8 cellular contexts compared by ENCODE assay signal in the genomic region with DNA sequence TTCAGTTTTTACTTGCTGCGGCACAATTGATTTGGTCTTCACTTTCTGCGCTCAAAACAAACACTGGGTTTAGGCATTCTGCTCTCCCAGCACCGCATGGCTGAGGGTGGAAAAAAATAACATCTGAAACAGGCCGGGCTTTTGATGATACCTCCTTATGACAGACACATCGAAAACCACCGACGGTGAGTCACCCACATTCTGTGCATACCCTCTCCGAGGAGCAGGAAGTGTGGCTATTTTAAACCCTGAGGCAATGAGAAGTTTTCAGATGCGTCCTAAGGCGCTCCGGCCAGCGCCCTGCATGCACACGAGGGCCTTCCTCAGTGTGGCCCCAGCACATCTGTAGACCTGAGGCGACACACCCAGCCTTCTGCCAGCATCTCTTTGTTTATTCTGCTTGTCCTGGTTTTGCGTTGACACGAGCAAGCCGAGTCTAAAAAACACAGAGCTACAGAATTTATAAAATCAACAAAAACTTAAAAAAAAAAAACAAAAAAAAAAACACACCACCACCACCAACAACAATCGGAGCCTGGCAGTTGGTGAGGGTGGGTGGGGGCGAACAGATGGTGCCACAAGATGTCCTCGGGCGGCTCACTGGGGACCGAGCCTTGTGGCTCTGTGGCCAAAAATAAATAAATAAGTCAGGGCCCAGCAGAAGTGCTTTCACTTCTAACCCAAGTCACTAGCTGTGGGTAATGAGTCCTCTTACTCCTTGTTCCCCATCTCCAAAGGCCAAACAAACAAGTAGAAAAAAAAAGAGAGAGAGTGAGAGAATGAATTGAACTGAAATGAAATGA.
A peak's percentile ranks its signal among the peaks of the same experiment; 100 is the strongest.
DNase-seq lines count a peak whose midpoint lies in the region; ATAC-seq and TF ChIP-seq lines count a peak whose summit lies in the region.

No MANE protein-coding gene starts in this region.

- H3K9me3 Mint-ChIP-seq in CD8-positive, alpha-beta memory T cell, result peaks cover 0 to 2% (median 0%) of the 10 kb centered on the region in 5 donors

- H3K4me2 ChIP-seq in skeletal muscle satellite cell (ENCODE audit: low read length), result peak overlapping the region; percentile 55

- peaks cover 51 to 62% (median 56%) of the 10 kb centered on the region in 3 donors for H3K4me1 Mint-ChIP-seq in CD8-positive, alpha-beta memory T cell

- intact Hi-C loops in heart right ventricle (cut with DNase I), result loop anchor here in 2 of 10 donors (5.0 kb wide), 2 partner anchors 35 to 45 kb away; no protein-coding TSS in a partner anchor

- peaks cover 53% of the 10 kb centered on the region for H3K4me1 ChIP-seq in CD8-positive, alpha-beta memory T cell (ENCODE audit: insufficient read depth, low read length)
- H3K4me1 ChIP-seq in heart right ventricle (peaks cover 2 to 63% (median 14%) of the 10 kb centered on the region in 9 donors), skeletal muscle satellite cell (ENCODE audit: control insufficient read depth, insufficient read depth, low read length) (peaks cover 16% of the 10 kb centered on the region)

- TF ChIP-seq CTCF in heart right ventricle (IDR thresholded peaks at IDR 0.05), result no peak

- CTCF ChIA-PET in CD8-positive, alpha-beta memory T cell (lab: Charles Lee), result interaction anchor here (1.0 to 1.3 kb wide), 4 partner anchors 17 to 311 kb away, joined by 3 to 4 read pairs (median 3); no protein-coding TSS in a partner anchor

- no peaks in the 10 kb centered on the region for H3K9me3 ChIP-seq in CD8-positive, alpha-beta memory T cell (ENCODE audit: low read length)
- H3K9me3 ChIP-seq in heart right ventricle (peaks cover 0 to 3% (median 0%) of the 10 kb centered on the region in 11 donors), skeletal muscle satellite cell (replicated peaks; ENCODE audit: low read length) (no peaks in the 10 kb centered on the region)

- H3K27me3 ChIP-seq in CD8-positive, alpha-beta memory T cell (ENCODE audit: insufficient read depth, low read length, poor library complexity, severe bottlenecking), result peaks cover 5% of the 10 kb centered on the region
- peaks cover 0 to 13% (median 13%) of the 10 kb centered on the region in 7 donors for H3K27me3 ChIP-seq in heart right ventricle
- H3K27me3 ChIP-seq in skeletal muscle satellite cell (ENCODE audit: control insufficient read depth, insufficient read depth, low read length), result peaks cover 12% of the 10 kb centered on the region

- peak overlapping the region; percentile 58 for H3K27ac ChIP-seq in CD8-positive, alpha-beta memory T cell (ENCODE audit: low read depth, low read length)
- peak overlapping the region in 7 of 10 donors; percentile 14 to 89 (median 51) for H3K27ac ChIP-seq in heart right ventricle

- ATAC-seq in GM19467 (IDR thresholded peaks at IDR 0.05; ENCODE audit: unreplicated experiment) (peak; percentile 85), HG03565 (IDR thresholded peaks at IDR 0.05; ENCODE audit: unreplicated experiment) (peak; percentile 90), SK-N-SH treated with all-trans-retinoic acid at 6 μM for 48 hours (peak; percentile 99), heart right ventricle (peak; percentile 60 to 91 (median 82))

- H3K27me3 Mint-ChIP-seq in CD8-positive, alpha-beta memory T cell, result no peaks in the 10 kb centered on the region

- POLR2A ChIA-PET in CD8-positive, alpha-beta memory T cell (lab: Charles Lee), result interaction anchor here (0.6 to 3.0 kb wide), 15 partner anchors 13 to 295 kb away, joined by 3 to 33 read pairs (median 5); a partner anchor contains a TSS

- peak overlapping the region; percentile 55 to 91 (median 81) for H3K4me3 Mint-ChIP-seq in CD8-positive, alpha-beta memory T cell

- DNase-seq in CD8-positive, alpha-beta memory T cell, result peak; percentile 63 to 93 (median 81)
- DNase-seq in activated naive CD4-positive, alpha-beta T cell treated with anti-CD3 and anti-CD28 coated beads, Interleukin-2, amount 50 U/mL, for 16 hours, result peak; percentile 86
- peak; percentile 52 to 64 for DNase-seq in heart right ventricle
- DNase-seq in hippocampal formation (lab: John Stamatoyannopoulos, UW), result no peak

- H3K36me3 Mint-ChIP-seq in CD8-positive, alpha-beta memory T cell, result peaks cover 0 to 6% (median 3%) of the 10 kb centered on the region in 3 donors

- WGBS in heart right ventricle, 2 donors, result 50 to 55% methylated on average over 22 of the region's 22 CpGs

- peak overlapping the region; percentile 91 to 99 (median 95) for H3K27ac Mint-ChIP-seq in CD8-positive, alpha-beta memory T cell

- H3K4me3 ChIP-seq in CD8-positive, alpha-beta memory T cell (ENCODE audit: low read length), result peak overlapping the region; percentile 16
- H3K4me3 ChIP-seq in heart right ventricle, result peak overlapping the region in 1 of 10 donors; percentile 10
- H3K4me3 ChIP-seq in skeletal muscle satellite cell (ENCODE audit: low read length), result no peak overlapping the region

- H3K9ac ChIP-seq in skeletal muscle satellite cell (ENCODE audit: low read depth, low read length), result peak overlapping the region; percentile 83

- H3K36me3 ChIP-seq in CD8-positive, alpha-beta memory T cell (ENCODE audit: insufficient read depth, low read length), result no peaks in the 10 kb centered on the region
- H3K36me3 ChIP-seq in heart right ventricle (no peaks in the 10 kb centered on the region), skeletal muscle satellite cell (ENCODE audit: insufficient read depth, low read length) (no peaks in the 10 kb centered on the region)

TF ChIP-seq in SK-N-SH treated with all-trans-retinoic acid at 6 μM for 48 hours, 23 proteins besides CTCF, POLR2A, EP300 and RAD21:
- TF ChIP-seq, protein P1, sequence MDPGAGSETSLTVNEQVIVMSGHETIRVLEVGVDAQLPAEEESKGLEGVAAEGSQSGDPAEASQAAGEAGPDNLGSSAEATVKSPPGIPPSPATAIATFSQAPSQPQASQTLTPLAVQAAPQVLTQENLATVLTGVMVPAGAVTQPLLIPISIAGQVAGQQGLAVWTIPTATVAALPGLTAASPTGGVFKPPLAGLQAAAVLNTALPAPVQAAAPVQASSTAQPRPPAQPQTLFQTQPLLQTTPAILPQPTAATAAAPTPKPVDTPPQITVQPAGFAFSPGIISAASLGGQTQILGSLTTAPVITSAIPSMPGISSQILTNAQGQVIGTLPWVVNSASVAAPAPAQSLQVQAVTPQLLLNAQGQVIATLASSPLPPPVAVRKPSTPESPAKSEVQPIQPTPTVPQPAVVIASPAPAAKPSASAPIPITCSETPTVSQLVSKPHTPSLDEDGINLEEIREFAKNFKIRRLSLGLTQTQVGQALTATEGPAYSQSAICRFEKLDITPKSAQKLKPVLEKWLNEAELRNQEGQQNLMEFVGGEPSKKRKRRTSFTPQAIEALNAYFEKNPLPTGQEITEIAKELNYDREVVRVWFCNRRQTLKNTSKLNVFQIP (CRISPR knock-in tag; IDR thresholded peaks at IDR 0.05; ENCODE audit: borderline replicate concordance, low read depth), result peak; percentile 74; the same call in 1 of the 2 replicates
- TF ChIP-seq TCF4 (CRISPR knock-in tag; IDR thresholded peaks at IDR 0.05; ENCODE audit: borderline replicate concordance) (no peak), ZC3H10 (CRISPR knock-in tag; IDR thresholded peaks at IDR 0.05) (0 out of 2 replicates have a peak, but pooled peaks have one; percentile 40), TOX (CRISPR knock-in tag; IDR thresholded peaks at IDR 0.05; ENCODE audit: borderline replicate concordance) (0 out of 2 replicates have a peak, but pooled peaks have one; percentile 58)

Comparison
In these comparisons a context has a peak if more than half of its experiments do, and no peak if none do; other contexts are left out.
1. DNase-seq: peak in CD8-positive, alpha-beta memory T cell (5 of 5), activated naive CD4-positive, alpha-beta T cell treated with anti-CD3 and anti-CD28 coated beads, Interleukin-2, amount 50 U/mL, for 16 hours (single experiment) and heart right ventricle (2 of 2); none in hippocampal formation (0 of 2).
2. Peak in every context shown above with its lines, with median percentiles within 50 percentile points of each other: ATAC-seq.